Comparison of ENCODE assay signal across 8 cellular contexts in the genomic region with DNA sequence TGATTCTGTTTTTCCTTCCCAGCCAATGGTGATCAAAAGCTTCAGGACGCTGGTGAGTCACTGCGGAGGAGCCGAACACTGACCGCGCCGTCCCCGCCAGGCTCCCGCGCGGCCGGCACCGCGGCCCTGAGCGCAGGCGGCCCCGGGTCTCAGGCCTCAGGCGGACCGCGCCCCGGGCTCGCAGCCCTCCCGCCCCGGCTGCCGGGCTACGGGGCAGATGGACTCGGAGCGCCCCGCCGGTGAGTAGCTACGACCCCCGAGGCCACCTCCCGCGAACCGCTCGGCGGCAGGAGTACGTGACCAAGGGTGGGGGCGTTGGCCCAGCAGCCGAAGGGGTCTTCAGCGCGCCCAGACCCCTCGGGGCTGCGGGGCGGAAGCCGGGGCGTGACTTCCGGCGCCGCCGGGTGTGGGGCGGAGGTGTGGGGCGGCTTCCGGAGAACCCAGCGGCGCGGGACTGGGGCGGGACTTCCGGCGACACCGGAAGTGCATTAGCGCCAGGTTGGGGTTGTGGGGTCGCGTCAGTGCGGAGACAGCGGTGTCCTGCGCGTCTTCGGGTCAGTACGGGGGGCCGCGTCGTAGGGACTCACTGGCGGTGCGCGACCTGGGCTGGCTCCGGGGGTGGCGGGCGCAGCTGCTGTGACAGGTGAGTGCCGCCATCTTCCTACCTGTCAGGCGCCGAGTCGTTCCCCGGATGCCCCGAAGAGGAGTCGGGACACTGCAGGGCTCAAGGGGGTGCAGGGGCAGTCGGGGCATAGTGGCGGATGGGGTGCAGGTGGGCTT. TPM values are rescaled to one million over a fixed set of nuclear protein-coding genes. Genes with fewer than 3 reads are reported as not detected.
DNase-seq lines count a peak whose midpoint lies in the region; ATAC-seq and TF ChIP-seq lines count a peak whose summit lies in the region.

A gene with protein sequence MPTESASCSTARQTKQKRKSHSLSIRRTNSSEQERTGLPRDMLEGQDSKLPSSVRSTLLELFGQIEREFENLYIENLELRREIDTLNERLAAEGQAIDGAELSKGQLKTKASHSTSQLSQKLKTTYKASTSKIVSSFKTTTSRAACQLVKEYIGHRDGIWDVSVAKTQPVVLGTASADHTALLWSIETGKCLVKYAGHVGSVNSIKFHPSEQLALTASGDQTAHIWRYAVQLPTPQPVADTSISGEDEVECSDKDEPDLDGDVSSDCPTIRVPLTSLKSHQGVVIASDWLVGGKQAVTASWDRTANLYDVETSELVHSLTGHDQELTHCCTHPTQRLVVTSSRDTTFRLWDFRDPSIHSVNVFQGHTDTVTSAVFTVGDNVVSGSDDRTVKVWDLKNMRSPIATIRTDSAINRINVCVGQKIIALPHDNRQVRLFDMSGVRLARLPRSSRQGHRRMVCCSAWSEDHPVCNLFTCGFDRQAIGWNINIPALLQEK (plus strand): TSS at position 60 of the 780 bp plus-strand sequence. CDS start 15,771 bp downstream, outside the sequence.

- peak within 1 kb of the TSS; percentile 96 for H3K4me3 ChIP-seq in lower leg skin (ENCODE audit: low read depth, poor library complexity, severe bottlenecking)

- 0% methylated on average over 25 to 59 of the region's 87 CpGs for WGBS in lower leg skin, 2 donors

- TF ChIP-seq CTCF in lower leg skin (IDR thresholded peaks at IDR 0.05): peak in 1 of 3 donors; percentile 20

- DNase-seq in AG20443 (ENCODE audit: low spot score) (peak; percentile 96), NCI-H510A (lab: John Stamatoyannopoulos, UW) (peak; percentile 51), dermis microvascular lymphatic vessel endothelial cell (ENCODE audit: low read depth in 2 of 2) (peak in 1 of 2 donors; percentile 93), lower leg skin (ENCODE audit: low spot score in 2 of 2) (peak; percentile 81 to 97)
- peak; percentile 79 to 81 for DNase-seq in activated CD4-positive, alpha-beta T cell treated with anti-CD3 and anti-CD28 coated beads, Interleukin-2, amount 50 U/mL, for 4 hours
- peak; percentile 82 to 91 for DNase-seq in stimulated activated CD4-positive, alpha-beta T cell treated with anti-CD3 and anti-CD28 coated beads, Interleukin-4, amount 100 ng/mL, for 4 hours

- ATAC-seq in GM18909 (IDR thresholded peaks at IDR 0.05; ENCODE audit: poor library complexity, unreplicated experiment) (peak; percentile 95), HG03139 (IDR thresholded peaks at IDR 0.05; ENCODE audit: unreplicated experiment) (peak; percentile 94)

- intact Hi-C loops in lower leg skin (cut with DNase I; ENCODE audit: low total_unique reads): no loop called here

- no peak for TF ChIP-seq POLR2A in lower leg skin (IDR thresholded peaks at IDR 0.05)

RNA-seq across cellular contexts. Expression of the gene that starts here (rescaled TPM):
- 13.0 and 19.7 TPM in 2 replicates for total RNA-seq in dermis microvascular lymphatic vessel endothelial cell
- 10 to 100 TPM in 2 of 4 donors, 1 to 10 TPM in 2; 9.4 to 18.9 (median 11.9) TPM for total RNA-seq in lower leg skin
